ENCODE assay signal across 1 cellular context in the genomic region with DNA sequence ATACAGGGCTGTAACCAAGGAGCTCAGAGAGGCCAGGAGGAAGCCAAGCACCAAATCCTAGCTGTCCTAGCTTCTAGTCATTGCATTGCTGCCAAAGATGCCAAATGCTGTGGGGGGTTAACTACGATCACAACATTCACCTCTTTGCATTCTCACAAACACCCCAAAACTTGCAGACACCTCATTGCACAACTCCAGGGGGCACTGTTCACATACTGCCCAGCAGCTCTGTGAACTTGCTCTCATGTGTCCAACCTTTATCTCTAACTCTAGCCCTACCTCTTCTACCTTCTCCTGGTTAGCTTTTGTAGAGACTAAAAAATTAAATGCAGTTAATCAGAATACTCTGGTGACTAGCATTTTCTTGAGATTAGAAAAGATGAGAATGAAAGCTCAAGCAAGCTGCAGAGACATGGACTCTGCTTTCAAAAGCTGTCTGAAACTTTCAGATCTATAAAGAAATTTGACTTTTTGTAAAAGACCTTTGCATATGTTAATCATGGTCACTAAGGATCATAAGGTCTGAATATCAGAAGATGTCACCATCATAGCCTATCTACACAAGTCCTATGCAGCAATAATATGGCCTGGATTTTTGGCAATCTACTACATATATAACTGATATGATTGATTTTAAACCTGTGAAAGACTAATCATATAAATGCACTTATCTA.
TF ChIP-seq lines count a peak whose summit lies in the region.

No MANE protein-coding gene starts in this region.

TF ChIP-seq in K562, 482 proteins besides CTCF, POLR2A, EP300 and RAD21 (continued from another document and continues in another):
- TF ChIP-seq, protein P1, sequence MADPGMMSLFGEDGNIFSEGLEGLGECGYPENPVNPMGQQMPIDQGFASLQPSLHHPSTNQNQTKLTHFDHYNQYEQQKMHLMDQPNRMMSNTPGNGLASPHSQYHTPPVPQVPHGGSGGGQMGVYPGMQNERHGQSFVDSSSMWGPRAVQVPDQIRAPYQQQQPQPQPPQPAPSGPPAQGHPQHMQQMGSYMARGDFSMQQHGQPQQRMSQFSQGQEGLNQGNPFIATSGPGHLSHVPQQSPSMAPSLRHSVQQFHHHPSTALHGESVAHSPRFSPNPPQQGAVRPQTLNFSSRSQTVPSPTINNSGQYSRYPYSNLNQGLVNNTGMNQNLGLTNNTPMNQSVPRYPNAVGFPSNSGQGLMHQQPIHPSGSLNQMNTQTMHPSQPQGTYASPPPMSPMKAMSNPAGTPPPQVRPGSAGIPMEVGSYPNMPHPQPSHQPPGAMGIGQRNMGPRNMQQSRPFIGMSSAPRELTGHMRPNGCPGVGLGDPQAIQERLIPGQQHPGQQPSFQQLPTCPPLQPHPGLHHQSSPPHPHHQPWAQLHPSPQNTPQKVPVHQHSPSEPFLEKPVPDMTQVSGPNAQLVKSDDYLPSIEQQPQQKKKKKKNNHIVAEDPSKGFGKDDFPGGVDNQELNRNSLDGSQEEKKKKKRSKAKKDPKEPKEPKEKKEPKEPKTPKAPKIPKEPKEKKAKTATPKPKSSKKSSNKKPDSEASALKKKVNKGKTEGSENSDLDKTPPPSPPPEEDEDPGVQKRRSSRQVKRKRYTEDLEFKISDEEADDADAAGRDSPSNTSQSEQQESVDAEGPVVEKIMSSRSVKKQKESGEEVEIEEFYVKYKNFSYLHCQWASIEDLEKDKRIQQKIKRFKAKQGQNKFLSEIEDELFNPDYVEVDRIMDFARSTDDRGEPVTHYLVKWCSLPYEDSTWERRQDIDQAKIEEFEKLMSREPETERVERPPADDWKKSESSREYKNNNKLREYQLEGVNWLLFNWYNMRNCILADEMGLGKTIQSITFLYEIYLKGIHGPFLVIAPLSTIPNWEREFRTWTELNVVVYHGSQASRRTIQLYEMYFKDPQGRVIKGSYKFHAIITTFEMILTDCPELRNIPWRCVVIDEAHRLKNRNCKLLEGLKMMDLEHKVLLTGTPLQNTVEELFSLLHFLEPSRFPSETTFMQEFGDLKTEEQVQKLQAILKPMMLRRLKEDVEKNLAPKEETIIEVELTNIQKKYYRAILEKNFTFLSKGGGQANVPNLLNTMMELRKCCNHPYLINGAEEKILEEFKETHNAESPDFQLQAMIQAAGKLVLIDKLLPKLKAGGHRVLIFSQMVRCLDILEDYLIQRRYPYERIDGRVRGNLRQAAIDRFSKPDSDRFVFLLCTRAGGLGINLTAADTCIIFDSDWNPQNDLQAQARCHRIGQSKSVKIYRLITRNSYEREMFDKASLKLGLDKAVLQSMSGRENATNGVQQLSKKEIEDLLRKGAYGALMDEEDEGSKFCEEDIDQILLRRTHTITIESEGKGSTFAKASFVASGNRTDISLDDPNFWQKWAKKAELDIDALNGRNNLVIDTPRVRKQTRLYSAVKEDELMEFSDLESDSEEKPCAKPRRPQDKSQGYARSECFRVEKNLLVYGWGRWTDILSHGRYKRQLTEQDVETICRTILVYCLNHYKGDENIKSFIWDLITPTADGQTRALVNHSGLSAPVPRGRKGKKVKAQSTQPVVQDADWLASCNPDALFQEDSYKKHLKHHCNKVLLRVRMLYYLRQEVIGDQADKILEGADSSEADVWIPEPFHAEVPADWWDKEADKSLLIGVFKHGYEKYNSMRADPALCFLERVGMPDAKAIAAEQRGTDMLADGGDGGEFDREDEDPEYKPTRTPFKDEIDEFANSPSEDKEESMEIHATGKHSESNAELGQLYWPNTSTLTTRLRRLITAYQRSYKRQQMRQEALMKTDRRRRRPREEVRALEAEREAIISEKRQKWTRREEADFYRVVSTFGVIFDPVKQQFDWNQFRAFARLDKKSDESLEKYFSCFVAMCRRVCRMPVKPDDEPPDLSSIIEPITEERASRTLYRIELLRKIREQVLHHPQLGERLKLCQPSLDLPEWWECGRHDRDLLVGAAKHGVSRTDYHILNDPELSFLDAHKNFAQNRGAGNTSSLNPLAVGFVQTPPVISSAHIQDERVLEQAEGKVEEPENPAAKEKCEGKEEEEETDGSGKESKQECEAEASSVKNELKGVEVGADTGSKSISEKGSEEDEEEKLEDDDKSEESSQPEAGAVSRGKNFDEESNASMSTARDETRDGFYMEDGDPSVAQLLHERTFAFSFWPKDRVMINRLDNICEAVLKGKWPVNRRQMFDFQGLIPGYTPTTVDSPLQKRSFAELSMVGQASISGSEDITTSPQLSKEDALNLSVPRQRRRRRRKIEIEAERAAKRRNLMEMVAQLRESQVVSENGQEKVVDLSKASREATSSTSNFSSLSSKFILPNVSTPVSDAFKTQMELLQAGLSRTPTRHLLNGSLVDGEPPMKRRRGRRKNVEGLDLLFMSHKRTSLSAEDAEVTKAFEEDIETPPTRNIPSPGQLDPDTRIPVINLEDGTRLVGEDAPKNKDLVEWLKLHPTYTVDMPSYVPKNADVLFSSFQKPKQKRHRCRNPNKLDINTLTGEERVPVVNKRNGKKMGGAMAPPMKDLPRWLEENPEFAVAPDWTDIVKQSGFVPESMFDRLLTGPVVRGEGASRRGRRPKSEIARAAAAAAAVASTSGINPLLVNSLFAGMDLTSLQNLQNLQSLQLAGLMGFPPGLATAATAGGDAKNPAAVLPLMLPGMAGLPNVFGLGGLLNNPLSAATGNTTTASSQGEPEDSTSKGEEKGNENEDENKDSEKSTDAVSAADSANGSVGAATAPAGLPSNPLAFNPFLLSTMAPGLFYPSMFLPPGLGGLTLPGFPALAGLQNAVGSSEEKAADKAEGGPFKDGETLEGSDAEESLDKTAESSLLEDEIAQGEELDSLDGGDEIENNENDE (IDR thresholded peaks at IDR 0.05; ENCODE audit: low read depth, low read length), result no peak
- TF ChIP-seq TRIM24 (IDR thresholded peaks at IDR 0.05), result no peak
- no peak for TF ChIP-seq ZC3H4 (CRISPR knock-in tag; IDR thresholded peaks at IDR 0.05; ENCODE audit: borderline replicate concordance)
- TF ChIP-seq ARID2 (IDR thresholded peaks at IDR 0.05), result 0 out of 2 replicates have a peak, but pooled peaks have one; percentile 32
- TF ChIP-seq, protein P2, sequence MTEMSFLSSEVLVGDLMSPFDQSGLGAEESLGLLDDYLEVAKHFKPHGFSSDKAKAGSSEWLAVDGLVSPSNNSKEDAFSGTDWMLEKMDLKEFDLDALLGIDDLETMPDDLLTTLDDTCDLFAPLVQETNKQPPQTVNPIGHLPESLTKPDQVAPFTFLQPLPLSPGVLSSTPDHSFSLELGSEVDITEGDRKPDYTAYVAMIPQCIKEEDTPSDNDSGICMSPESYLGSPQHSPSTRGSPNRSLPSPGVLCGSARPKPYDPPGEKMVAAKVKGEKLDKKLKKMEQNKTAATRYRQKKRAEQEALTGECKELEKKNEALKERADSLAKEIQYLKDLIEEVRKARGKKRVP (CRISPR knock-in tag; IDR thresholded peaks at IDR 0.05), result no peak
- no peak for TF ChIP-seq ZBTB1 (CRISPR knock-in tag; IDR thresholded peaks at IDR 0.05; ENCODE audit: borderline replicate concordance, low read depth)
- TF ChIP-seq, protein P3, sequence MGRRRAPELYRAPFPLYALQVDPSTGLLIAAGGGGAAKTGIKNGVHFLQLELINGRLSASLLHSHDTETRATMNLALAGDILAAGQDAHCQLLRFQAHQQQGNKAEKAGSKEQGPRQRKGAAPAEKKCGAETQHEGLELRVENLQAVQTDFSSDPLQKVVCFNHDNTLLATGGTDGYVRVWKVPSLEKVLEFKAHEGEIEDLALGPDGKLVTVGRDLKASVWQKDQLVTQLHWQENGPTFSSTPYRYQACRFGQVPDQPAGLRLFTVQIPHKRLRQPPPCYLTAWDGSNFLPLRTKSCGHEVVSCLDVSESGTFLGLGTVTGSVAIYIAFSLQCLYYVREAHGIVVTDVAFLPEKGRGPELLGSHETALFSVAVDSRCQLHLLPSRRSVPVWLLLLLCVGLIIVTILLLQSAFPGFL (CRISPR knock-in tag; IDR thresholded peaks at IDR 0.05), result no peak
- TF ChIP-seq SMC3 (conservative IDR thresholded peaks at IDR 0.05; ENCODE audit: insufficient read depth, low read depth, low read length), result 0 out of 2 replicates have a peak, but pooled peaks have one; percentile 28
- TF ChIP-seq, protein P4, sequence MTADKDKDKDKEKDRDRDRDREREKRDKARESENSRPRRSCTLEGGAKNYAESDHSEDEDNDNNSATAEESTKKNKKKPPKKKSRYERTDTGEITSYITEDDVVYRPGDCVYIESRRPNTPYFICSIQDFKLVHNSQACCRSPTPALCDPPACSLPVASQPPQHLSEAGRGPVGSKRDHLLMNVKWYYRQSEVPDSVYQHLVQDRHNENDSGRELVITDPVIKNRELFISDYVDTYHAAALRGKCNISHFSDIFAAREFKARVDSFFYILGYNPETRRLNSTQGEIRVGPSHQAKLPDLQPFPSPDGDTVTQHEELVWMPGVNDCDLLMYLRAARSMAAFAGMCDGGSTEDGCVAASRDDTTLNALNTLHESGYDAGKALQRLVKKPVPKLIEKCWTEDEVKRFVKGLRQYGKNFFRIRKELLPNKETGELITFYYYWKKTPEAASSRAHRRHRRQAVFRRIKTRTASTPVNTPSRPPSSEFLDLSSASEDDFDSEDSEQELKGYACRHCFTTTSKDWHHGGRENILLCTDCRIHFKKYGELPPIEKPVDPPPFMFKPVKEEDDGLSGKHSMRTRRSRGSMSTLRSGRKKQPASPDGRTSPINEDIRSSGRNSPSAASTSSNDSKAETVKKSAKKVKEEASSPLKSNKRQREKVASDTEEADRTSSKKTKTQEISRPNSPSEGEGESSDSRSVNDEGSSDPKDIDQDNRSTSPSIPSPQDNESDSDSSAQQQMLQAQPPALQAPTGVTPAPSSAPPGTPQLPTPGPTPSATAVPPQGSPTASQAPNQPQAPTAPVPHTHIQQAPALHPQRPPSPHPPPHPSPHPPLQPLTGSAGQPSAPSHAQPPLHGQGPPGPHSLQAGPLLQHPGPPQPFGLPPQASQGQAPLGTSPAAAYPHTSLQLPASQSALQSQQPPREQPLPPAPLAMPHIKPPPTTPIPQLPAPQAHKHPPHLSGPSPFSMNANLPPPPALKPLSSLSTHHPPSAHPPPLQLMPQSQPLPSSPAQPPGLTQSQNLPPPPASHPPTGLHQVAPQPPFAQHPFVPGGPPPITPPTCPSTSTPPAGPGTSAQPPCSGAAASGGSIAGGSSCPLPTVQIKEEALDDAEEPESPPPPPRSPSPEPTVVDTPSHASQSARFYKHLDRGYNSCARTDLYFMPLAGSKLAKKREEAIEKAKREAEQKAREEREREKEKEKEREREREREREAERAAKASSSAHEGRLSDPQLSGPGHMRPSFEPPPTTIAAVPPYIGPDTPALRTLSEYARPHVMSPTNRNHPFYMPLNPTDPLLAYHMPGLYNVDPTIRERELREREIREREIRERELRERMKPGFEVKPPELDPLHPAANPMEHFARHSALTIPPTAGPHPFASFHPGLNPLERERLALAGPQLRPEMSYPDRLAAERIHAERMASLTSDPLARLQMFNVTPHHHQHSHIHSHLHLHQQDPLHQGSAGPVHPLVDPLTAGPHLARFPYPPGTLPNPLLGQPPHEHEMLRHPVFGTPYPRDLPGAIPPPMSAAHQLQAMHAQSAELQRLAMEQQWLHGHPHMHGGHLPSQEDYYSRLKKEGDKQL (CRISPR knock-in tag; IDR thresholded peaks at IDR 0.05; ENCODE audit: borderline replicate concordance), result no peak
- TF ChIP-seq, protein P5, sequence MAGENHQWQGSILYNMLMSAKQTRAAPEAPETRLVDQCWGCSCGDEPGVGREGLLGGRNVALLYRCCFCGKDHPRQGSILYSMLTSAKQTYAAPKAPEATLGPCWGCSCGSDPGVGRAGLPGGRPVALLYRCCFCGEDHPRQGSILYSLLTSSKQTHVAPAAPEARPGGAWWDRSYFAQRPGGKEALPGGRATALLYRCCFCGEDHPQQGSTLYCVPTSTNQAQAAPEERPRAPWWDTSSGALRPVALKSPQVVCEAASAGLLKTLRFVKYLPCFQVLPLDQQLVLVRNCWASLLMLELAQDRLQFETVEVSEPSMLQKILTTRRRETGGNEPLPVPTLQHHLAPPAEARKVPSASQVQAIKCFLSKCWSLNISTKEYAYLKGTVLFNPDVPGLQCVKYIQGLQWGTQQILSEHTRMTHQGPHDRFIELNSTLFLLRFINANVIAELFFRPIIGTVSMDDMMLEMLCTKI (IDR thresholded peaks at IDR 0.05; ENCODE audit: partially characterized antibody), result no peak
- no peak for TF ChIP-seq GTF2A2 (tag; IDR thresholded peaks at IDR 0.05)
- no peak for TF ChIP-seq ZNF408 (CRISPR knock-in tag; IDR thresholded peaks at IDR 0.05; ENCODE audit: low read depth)
- peak; percentile 39; the same call in 1 of the 2 replicates for TF ChIP-seq CEBPG (CRISPR knock-in tag; IDR thresholded peaks at IDR 0.05)
- peak; percentile 13 to 30; a peak in 1 of 4 replicates for TF ChIP-seq CEBPG (tag; conservative IDR thresholded peaks at IDR 0.05 in 1 of 2, IDR thresholded peaks at IDR 0.05 in 1 of 2)
- TF ChIP-seq, protein P6, sequence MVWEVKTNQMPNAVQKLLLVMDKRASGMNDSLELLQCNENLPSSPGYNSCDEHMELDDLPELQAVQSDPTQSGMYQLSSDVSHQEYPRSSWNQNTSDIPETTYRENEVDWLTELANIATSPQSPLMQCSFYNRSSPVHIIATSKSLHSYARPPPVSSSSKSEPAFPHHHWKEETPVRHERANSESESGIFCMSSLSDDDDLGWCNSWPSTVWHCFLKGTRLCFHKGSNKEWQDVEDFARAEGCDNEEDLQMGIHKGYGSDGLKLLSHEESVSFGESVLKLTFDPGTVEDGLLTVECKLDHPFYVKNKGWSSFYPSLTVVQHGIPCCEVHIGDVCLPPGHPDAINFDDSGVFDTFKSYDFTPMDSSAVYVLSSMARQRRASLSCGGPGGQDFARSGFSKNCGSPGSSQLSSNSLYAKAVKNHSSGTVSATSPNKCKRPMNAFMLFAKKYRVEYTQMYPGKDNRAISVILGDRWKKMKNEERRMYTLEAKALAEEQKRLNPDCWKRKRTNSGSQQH (CRISPR knock-in tag; IDR thresholded peaks at IDR 0.05), result no peak
- peak in 1 of 2 experiments; percentile 42; a peak in 1 of 3 replicates for TF ChIP-seq CBX3 (IDR thresholded peaks at IDR 0.05; ENCODE audit: borderline replicate concordance in 1 of 2, low read length in 2 of 2)
- no peak for TF ChIP-seq NONO (IDR thresholded peaks at IDR 0.05; ENCODE audit: low read depth in 2 of 2, low read length in 1 of 2)
- no peak for TF ChIP-seq KHSRP (IDR thresholded peaks at IDR 0.05)
- no peak for TF ChIP-seq NR1H2 (CRISPR knock-in tag; IDR thresholded peaks at IDR 0.05)
- TF ChIP-seq HNRNPL (IDR thresholded peaks at IDR 0.05; ENCODE audit: low read depth, low read length), result no peak
- no peak for TF ChIP-seq ZFPM2 (CRISPR knock-in tag; IDR thresholded peaks at IDR 0.05)
- no peak for TF ChIP-seq TSC22D4 (tag; IDR thresholded peaks at IDR 0.05)
- TF ChIP-seq ADNP (tag; IDR thresholded peaks at IDR 0.05), result peak; percentile 81
- TF ChIP-seq NEUROD1 (IDR thresholded peaks at IDR 0.05; ENCODE audit: borderline replicate concordance, low read depth, low read length, partially characterized antibody), result no peak
- no peak for TF ChIP-seq TBP (optimal IDR thresholded peaks at IDR 0.05; ENCODE audit: low read depth, low read length)
- TF ChIP-seq, protein P7, sequence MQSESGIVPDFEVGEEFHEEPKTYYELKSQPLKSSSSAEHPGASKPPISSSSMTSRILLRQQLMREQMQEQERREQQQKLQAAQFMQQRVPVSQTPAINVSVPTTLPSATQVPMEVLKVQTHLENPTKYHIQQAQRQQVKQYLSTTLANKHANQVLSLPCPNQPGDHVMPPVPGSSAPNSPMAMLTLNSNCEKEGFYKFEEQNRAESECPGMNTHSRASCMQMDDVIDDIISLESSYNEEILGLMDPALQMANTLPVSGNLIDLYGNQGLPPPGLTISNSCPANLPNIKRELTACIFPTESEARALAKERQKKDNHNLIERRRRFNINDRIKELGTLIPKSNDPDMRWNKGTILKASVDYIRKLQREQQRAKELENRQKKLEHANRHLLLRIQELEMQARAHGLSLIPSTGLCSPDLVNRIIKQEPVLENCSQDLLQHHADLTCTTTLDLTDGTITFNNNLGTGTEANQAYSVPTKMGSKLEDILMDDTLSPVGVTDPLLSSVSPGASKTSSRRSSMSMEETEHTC (IDR thresholded peaks at IDR 0.05), result no peak
